ENCODE assay signal across 8 cellular contexts in genomic region chr9:40097992-40098391, GRCh38.
DNase-seq lines count a peak whose midpoint lies in the region; TF ChIP-seq lines count a peak whose summit lies in the region.
"Not testable (repeated sequence)": the region's sequence is repeated elsewhere in the genome, so short reads cannot be mapped to it uniquely, and the experiment has no call there.

No MANE protein-coding gene starts in this region.

- not testable (repeated sequence) for H3K36me3 Mint-ChIP-seq in MCF 10A (ENCODE audit: insufficient read depth, unreplicated experiment)

- H2AFZ ChIP-seq in mesenchymal stem cell (ENCODE audit: low read depth, low read length), result not testable (repeated sequence)

- DNase-seq in AG10803 (ENCODE audit: low read depth), result peak; percentile 20
- peak; percentile 14 for DNase-seq in HCEC 1CT
- peak; percentile 19 for DNase-seq in MG63
- peak; percentile 15 for DNase-seq in adipocyte (ENCODE audit: low read depth)
- peak; percentile 22 for DNase-seq in MCF 10A (ENCODE audit: unreplicated experiment)
- peak; percentile 2 for DNase-seq in epithelial cell of prostate (ENCODE audit: low read depth, low spot score)
- DNase-seq in glomerular visceral epithelial cell (ENCODE audit: extremely low spot score), result peak; percentile 14
- peak; percentile 18 for DNase-seq in mesenchymal stem cell

- H3K79me1 ChIP-seq in mesenchymal stem cell (replicated peaks; ENCODE audit: low read length, poor library complexity, severe bottlenecking), result not testable (repeated sequence)

- WGBS in mesenchymal stem cell, result no CpG with 5 or more reads among the region's 2 CpGs

- not testable (repeated sequence) for BruUV-seq in MCF 10A (replicated peaks; lab: Mats Ljungman, UMichigan)

- not testable (repeated sequence) for H2AK5ac ChIP-seq in mesenchymal stem cell (ENCODE audit: low read length, severe bottlenecking)

- H3K27me3 Mint-ChIP-seq in MCF 10A (ENCODE audit: insufficient read depth, unreplicated experiment), result not testable (repeated sequence)

- CTCF ChIA-PET in MCF 10A (lab: Yijun Ruan, JAX), result not testable (repeated sequence)

- not testable (repeated sequence) for H2BK120ac ChIP-seq in mesenchymal stem cell (ENCODE audit: low read depth, low read length)

- not testable (repeated sequence) for H3K4me2 ChIP-seq in mesenchymal stem cell (ENCODE audit: low read length, poor library complexity, severe bottlenecking)

- POLR2A ChIA-PET in MCF 10A (lab: Yijun Ruan, JAX), result not testable (repeated sequence)

- not testable (repeated sequence) for H3K4me3 ChIP-seq in AG10803 (ENCODE audit: low read length); MG63; adipocyte (ENCODE audit: low read length); mesenchymal stem cell (ENCODE audit: insufficient read depth in 1 of 2, low read depth in 1 of 2, low read length in 2 of 2)

- H3K14ac ChIP-seq in mesenchymal stem cell (ENCODE audit: low read length in 2 of 2), result not testable (repeated sequence)

- not testable (repeated sequence) for H3K4me1 ChIP-seq in adipocyte (ENCODE audit: control insufficient read depth, insufficient read depth, low read length); mesenchymal stem cell (ENCODE audit: control insufficient read depth, insufficient read depth, low read depth, low read length)

- intact Hi-C loops in MCF 10A (cut with micrococcal nuclease), result not testable (repeated sequence)

- H3K27ac Mint-ChIP-seq in MCF 10A (ENCODE audit: low read depth, unreplicated experiment), result not testable (repeated sequence)

- H2BK5ac ChIP-seq in mesenchymal stem cell (ENCODE audit: low read depth, low read length, poor library complexity, severe bottlenecking), result not testable (repeated sequence)

- not testable (repeated sequence) for H3K9me3 Mint-ChIP-seq in MCF 10A (ENCODE audit: unreplicated experiment)

- TF ChIP-seq CTCF in AG10803 (conservative IDR thresholded peaks at IDR 0.05; ENCODE audit: low read length); MCF 10A (IDR thresholded peaks at IDR 0.05; ENCODE audit: unreplicated experiment): not testable (repeated sequence)

- not testable (repeated sequence) for H4K91ac ChIP-seq in mesenchymal stem cell (ENCODE audit: low read length)

- H3K18ac ChIP-seq in mesenchymal stem cell (ENCODE audit: low read depth in 1 of 2, low read length in 2 of 2), result not testable (repeated sequence)

- H3K9ac ChIP-seq in adipocyte (ENCODE audit: low read length); mesenchymal stem cell (ENCODE audit: low read length): not testable (repeated sequence)

- not testable (repeated sequence) for H3K4me1 Mint-ChIP-seq in MCF 10A (ENCODE audit: insufficient read depth, unreplicated experiment)

- not testable (repeated sequence) for H3K23ac ChIP-seq in mesenchymal stem cell (ENCODE audit: low read length in 2 of 2)

- not testable (repeated sequence) for H4K8ac ChIP-seq in mesenchymal stem cell (ENCODE audit: low read length)

- H3K4me3 Mint-ChIP-seq in MCF 10A (ENCODE audit: unreplicated experiment), result not testable (repeated sequence)

- not testable (repeated sequence) for H3K27me3 ChIP-seq in MG63; adipocyte (replicated peaks; ENCODE audit: control insufficient read depth, insufficient read depth, low read length); mesenchymal stem cell (ENCODE audit: control insufficient read depth in 1 of 2, insufficient read depth in 1 of 2, low read length in 2 of 2)

- not testable (repeated sequence) for H3K27ac ChIP-seq in epithelial cell of prostate; mesenchymal stem cell (ENCODE audit: low read length, poor library complexity, severe bottlenecking)

- not testable (repeated sequence) for H2BK12ac ChIP-seq in mesenchymal stem cell (ENCODE audit: low read length in 2 of 2)

- not testable (repeated sequence) for H2BK15ac ChIP-seq in mesenchymal stem cell (ENCODE audit: low read depth, poor library complexity, severe bottlenecking)

- not testable (repeated sequence) for H3K9me3 ChIP-seq in MG63; adipocyte (ENCODE audit: control insufficient read depth, low read length); mesenchymal stem cell (ENCODE audit: control insufficient read depth, low read length)

- H3K36me3 ChIP-seq in MG63; adipocyte (ENCODE audit: control insufficient read depth, insufficient read depth, low read length, severe bottlenecking); mesenchymal stem cell (ENCODE audit: control insufficient read depth in 1 of 2, insufficient read depth in 2 of 2, low read depth in 1 of 2, low read length in 2 of 2): not testable (repeated sequence)

- H3K4ac ChIP-seq in mesenchymal stem cell (ENCODE audit: low read depth in 1 of 2, low read length in 2 of 2), result not testable (repeated sequence)
